8 cellular contexts compared by ENCODE assay signal in genomic region chr2:205675861-205676516, GRCh38. TPM values are rescaled to one million over a fixed set of nuclear protein-coding genes. Genes with fewer than 3 reads are reported as not detected.
A peak's percentile ranks its signal among the peaks of the same experiment; 100 is the strongest.
DNase-seq lines count a peak whose midpoint lies in the region; ATAC-seq and TF ChIP-seq lines count a peak whose summit lies in the region.

No MANE protein-coding gene starts in this region.

- no peak overlapping the region for H3K4me3 ChIP-seq in retinal pigment epithelial cell (ENCODE audit: low read length)

- intact Hi-C loops in natural killer cell (cut with micrococcal nuclease), result loop anchor here (5.0 to 10.0 kb wide), 3 partner anchors 804 to 1531 kb away; no protein-coding TSS in a partner anchor
- intact Hi-C loops in activated T-helper 1 cell treated with anti-CD3 and anti-CD28 coated beads, Interleukin-12 subunit alpha, Interleukin-12 subunit beta, Interleukin-2, Interleukin-4 antibody, amounts not matched to agents 30 ng/mL and 10 ng/mL and 1 ng/mL, durations not matched to agents 14 hours and 24 hours and 36 hours (cut with micrococcal nuclease), result loop anchor here (1.0 to 5.0 kb wide), 4 partner anchors 79 to 1567 kb away; no protein-coding TSS in a partner anchor

- no peaks in the 10 kb centered on the region for H3K9me3 Mint-ChIP-seq in natural killer cell
- no peaks in the 10 kb centered on the region for H3K9me3 Mint-ChIP-seq in natural killer cell treated with Interleukin-12 subunit alpha and Interleukin-12 subunit beta and Interleukin-15 and Interleukin-18, amount 100 ng/mL, for 72 hours
- no peaks in the 10 kb centered on the region for H3K9me3 Mint-ChIP-seq in activated T-helper 1 cell treated with anti-CD3 and anti-CD28 coated beads, Interleukin-12 subunit alpha, Interleukin-12 subunit beta, Interleukin-2, Interleukin-4 antibody, amounts not matched to agents 30 ng/mL and 10 ng/mL and 1 ng/mL, durations not matched to agents 14 hours and 24 hours and 36 hours

- H3K27me3 Mint-ChIP-seq in natural killer cell (ENCODE audit: low read depth in 2 of 2), result peaks cover 16 to 39% of the 10 kb centered on the region in 2 donors
- peaks cover 20 to 29% of the 10 kb centered on the region in 2 donors for H3K27me3 Mint-ChIP-seq in natural killer cell treated with Interleukin-12 subunit alpha and Interleukin-12 subunit beta and Interleukin-15 and Interleukin-18, amount 100 ng/mL, for 72 hours
- peaks cover 21% of the 10 kb centered on the region for H3K27me3 Mint-ChIP-seq in activated T-helper 1 cell treated with anti-CD3 and anti-CD28 coated beads, Interleukin-12 subunit alpha, Interleukin-12 subunit beta, Interleukin-2, Interleukin-4 antibody, amounts not matched to agents 30 ng/mL and 10 ng/mL and 1 ng/mL, durations not matched to agents 14 hours and 24 hours and 36 hours (ENCODE audit: insufficient read depth)

- peak; percentile 28 for TF ChIP-seq CTCF in natural killer cell (IDR thresholded peaks at IDR 0.05)
- TF ChIP-seq CTCF in retinal pigment epithelial cell (conservative IDR thresholded peaks at IDR 0.05; ENCODE audit: low read depth, low read length), result peak; percentile 82

- no peak overlapping the region for H3K27ac Mint-ChIP-seq in natural killer cell
- no peak overlapping the region for H3K27ac Mint-ChIP-seq in natural killer cell treated with Interleukin-12 subunit alpha and Interleukin-12 subunit beta and Interleukin-15 and Interleukin-18, amount 100 ng/mL, for 72 hours
- H3K27ac Mint-ChIP-seq in activated T-helper 1 cell treated with anti-CD3 and anti-CD28 coated beads, Interleukin-12 subunit alpha, Interleukin-12 subunit beta, Interleukin-2, Interleukin-4 antibody, amounts not matched to agents 30 ng/mL and 10 ng/mL and 1 ng/mL, durations not matched to agents 14 hours and 24 hours and 36 hours, result no peak overlapping the region

- H3K4me1 Mint-ChIP-seq in natural killer cell, result no peaks in the 10 kb centered on the region
- no peaks in the 10 kb centered on the region for H3K4me1 Mint-ChIP-seq in natural killer cell treated with Interleukin-12 subunit alpha and Interleukin-12 subunit beta and Interleukin-15 and Interleukin-18, amount 100 ng/mL, for 72 hours (ENCODE audit: low read depth in 2 of 2)
- H3K4me1 Mint-ChIP-seq in activated T-helper 1 cell treated with anti-CD3 and anti-CD28 coated beads, Interleukin-12 subunit alpha, Interleukin-12 subunit beta, Interleukin-2, Interleukin-4 antibody, amounts not matched to agents 30 ng/mL and 10 ng/mL and 1 ng/mL, durations not matched to agents 14 hours and 24 hours and 36 hours (ENCODE audit: low read depth), result peaks cover 20% of the 10 kb centered on the region

- no peak for DNase-seq in natural killer cell
- no peak for DNase-seq in natural killer cell treated with Interleukin-12 subunit alpha and Interleukin-12 subunit beta and Interleukin-15 and Interleukin-18, amount 100 ng/mL, for 72 hours (ENCODE audit: low spot score)
- peak; percentile 62 for DNase-seq in NCI-H146 (lab: John Stamatoyannopoulos, UW)
- peak; percentile 74 for DNase-seq in SW480 (ENCODE audit: low spot score)
- DNase-seq in germinal center (ENCODE audit: low spot score), result peak; percentile 43
- DNase-seq in retinal pigment epithelial cell (ENCODE audit: low read depth), result no peak
- DNase-seq in activated T-helper 1 cell treated with anti-CD3 and anti-CD28 coated beads, Interleukin-12 subunit alpha, Interleukin-12 subunit beta, Interleukin-2, Interleukin-4 antibody, amounts not matched to agents 30 ng/mL and 10 ng/mL and 1 ng/mL, durations not matched to agents 14 hours and 24 hours and 36 hours (ENCODE audit: low spot score), result no peak
- DNase-seq in NCI-H187 (lab: John Stamatoyannopoulos, UW), result no peak

- H3K36me3 Mint-ChIP-seq in natural killer cell, result no peaks in the 10 kb centered on the region
- no peaks in the 10 kb centered on the region for H3K36me3 Mint-ChIP-seq in natural killer cell treated with Interleukin-12 subunit alpha and Interleukin-12 subunit beta and Interleukin-15 and Interleukin-18, amount 100 ng/mL, for 72 hours
- no peaks in the 10 kb centered on the region for H3K36me3 Mint-ChIP-seq in activated T-helper 1 cell treated with anti-CD3 and anti-CD28 coated beads, Interleukin-12 subunit alpha, Interleukin-12 subunit beta, Interleukin-2, Interleukin-4 antibody, amounts not matched to agents 30 ng/mL and 10 ng/mL and 1 ng/mL, durations not matched to agents 14 hours and 24 hours and 36 hours (ENCODE audit: low read depth)

- no peak for ATAC-seq in natural killer cell
- ATAC-seq in natural killer cell treated with Interleukin-12 subunit alpha and Interleukin-12 subunit beta and Interleukin-15 and Interleukin-18, amount 100 ng/mL, for 72 hours, result no peak

- no peak overlapping the region for H3K4me3 Mint-ChIP-seq in natural killer cell
- no peak overlapping the region for H3K4me3 Mint-ChIP-seq in natural killer cell treated with Interleukin-12 subunit alpha and Interleukin-12 subunit beta and Interleukin-15 and Interleukin-18, amount 100 ng/mL, for 72 hours
- H3K4me3 Mint-ChIP-seq in activated T-helper 1 cell treated with anti-CD3 and anti-CD28 coated beads, Interleukin-12 subunit alpha, Interleukin-12 subunit beta, Interleukin-2, Interleukin-4 antibody, amounts not matched to agents 30 ng/mL and 10 ng/mL and 1 ng/mL, durations not matched to agents 14 hours and 24 hours and 36 hours, result no peak overlapping the region

RNA-seq across cellular contexts. Expression of gene NRP2, which starts 6.3 kb away (rescaled TPM):
- under 1 TPM in 1 of 3 donors, not detected in 2; 0.40 TPM for total RNA-seq in natural killer cell
- 1 to 10 TPM; 1.5 to 2.6 TPM for total RNA-seq in natural killer cell treated with Interleukin-12 subunit alpha and Interleukin-12 subunit beta and Interleukin-15 and Interleukin-18, amount 100 ng/mL, for 72 hours
- total RNA-seq in activated T-helper 1 cell treated with anti-CD3 and anti-CD28 coated beads, Interleukin-12 subunit alpha, Interleukin-12 subunit beta, Interleukin-2, Interleukin-4 antibody, amounts not matched to agents 30 ng/mL and 10 ng/mL and 1 ng/mL, durations not matched to agents 14 hours and 24 hours and 36 hours, result 56.9 and 64.0 TPM in 2 replicates

Comparison
In these comparisons a context has a peak if more than half of its experiments do, and no peak if none do; other contexts are left out.
1. DNase-seq: peak in NCI-H146 (single experiment), SW480 (single experiment) and germinal center (single experiment); none in natural killer cell (single experiment), natural killer cell treated with Interleukin-12 subunit alpha and Interleukin-12 subunit beta and Interleukin-15 and Interleukin-18, amount 100 ng/mL, for 72 hours (single experiment), retinal pigment epithelial cell (single experiment), activated T-helper 1 cell treated with anti-CD3 and anti-CD28 coated beads, Interleukin-12 subunit alpha, Interleukin-12 subunit beta, Interleukin-2, Interleukin-4 antibody, amounts not matched to agents 30 ng/mL and 10 ng/mL and 1 ng/mL, durations not matched to agents 14 hours and 24 hours and 36 hours (single experiment) and NCI-H187 (0 of 2).
2. RNA of gene NRP2, which starts 6.3 kb away (total RNA-seq): 56.9 to 64.0 TPM in activated T-helper 1 cell treated with anti-CD3 and anti-CD28 coated beads, Interleukin-12 subunit alpha, Interleukin-12 subunit beta, Interleukin-2, Interleukin-4 antibody, amounts not matched to agents 30 ng/mL and 10 ng/mL and 1 ng/mL, durations not matched to agents 14 hours and 24 hours and 36 hours; 1.5 to 2.6 TPM in natural killer cell treated with Interleukin-12 subunit alpha and Interleukin-12 subunit beta and Interleukin-15 and Interleukin-18, amount 100 ng/mL, for 72 hours and 0.40 TPM in natural killer cell; every median in the first group is over 10 times any median in the second.